ENCODE assay signal across 8 cellular contexts in the genomic region with DNA sequence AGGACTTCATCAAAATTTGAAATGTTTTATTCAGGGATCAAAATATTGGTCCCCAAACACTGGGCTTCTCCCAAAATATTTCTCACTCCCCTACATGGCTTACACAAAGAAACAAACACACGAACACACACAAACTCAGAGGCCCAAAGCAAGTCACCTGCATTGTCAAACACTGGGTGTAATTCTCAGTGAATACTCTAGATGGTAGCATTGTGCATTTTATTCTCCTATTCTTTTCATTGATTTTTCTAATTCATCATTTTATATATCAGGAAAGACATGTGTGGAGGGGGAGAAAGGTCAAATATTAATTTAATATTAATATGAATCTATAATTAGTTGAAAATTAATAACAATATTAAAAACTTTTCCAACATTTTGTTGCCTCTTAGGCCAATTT.
DNase-seq lines count a peak whose midpoint lies in the region; ATAC-seq and TF ChIP-seq lines count a peak whose summit lies in the region.

No MANE protein-coding gene starts in this region.

- TF ChIP-seq POLR2A in Peyer's patch (IDR thresholded peaks at IDR 0.05): no peak

- peak; percentile 57 for ATAC-seq in GM18502 (IDR thresholded peaks at IDR 0.05; ENCODE audit: poor library complexity, unreplicated experiment)
- no peak for ATAC-seq in HG02571 (IDR thresholded peaks at IDR 0.05; ENCODE audit: unreplicated experiment)

- H3K4me3 ChIP-seq in Peyer's patch (no peak overlapping the region), fibroblast of villous mesenchyme (ENCODE audit: low read depth, low read length) (no peak overlapping the region)

- H3K36me3 ChIP-seq in Peyer's patch: no peaks in the 10 kb centered on the region

- no peaks in the 10 kb centered on the region for H3K9me3 ChIP-seq in Peyer's patch

- no peaks in the 10 kb centered on the region for H3K4me1 ChIP-seq in Peyer's patch

- TF ChIP-seq CTCF in Peyer's patch (IDR thresholded peaks at IDR 0.05): peak in 5 of 6 experiments; percentile 43 to 65 (median 50)
- peak; percentile 57 for TF ChIP-seq CTCF in fibroblast of villous mesenchyme (IDR thresholded peaks at IDR 0.05; ENCODE audit: insufficient read depth, low read depth, low read length)

- H3K27ac ChIP-seq in Peyer's patch: no peak overlapping the region

- DNase-seq in AG20443 (ENCODE audit: low spot score): peak; percentile 41
- no peak for DNase-seq in Peyer's patch
- peak; percentile 5 for DNase-seq in fibroblast of villous mesenchyme (ENCODE audit: low read depth)
- peak; percentile 22 for DNase-seq in superior temporal gyrus (ENCODE audit: extremely low spot score)
- DNase-seq in NCI-H187 (lab: John Stamatoyannopoulos, UW): no peak
- DNase-seq in activated naive CD4-positive, alpha-beta T cell treated with anti-CD3 and anti-CD28 coated beads, Interleukin-2, amount 50 U/mL, for 16 hours: no peak

- no peaks in the 10 kb centered on the region for H3K27me3 ChIP-seq in Peyer's patch

Comparison
In these comparisons a context has a peak if more than half of its experiments do, and no peak if none do; other contexts are left out.
1. DNase-seq: peak in AG20443 (single experiment), fibroblast of villous mesenchyme (single experiment) and superior temporal gyrus (single experiment); none in Peyer's patch (0 of 3), NCI-H187 (0 of 2) and activated naive CD4-positive, alpha-beta T cell treated with anti-CD3 and anti-CD28 coated beads, Interleukin-2, amount 50 U/mL, for 16 hours (single experiment).